In genomic region chr2:158464426-158465281, GRCh38 we compare ENCODE assay signal across 8 cellular contexts. TPM values are rescaled to one million over a fixed set of nuclear protein-coding genes. Genes with fewer than 3 reads are reported as not detected.
DNase-seq lines count a peak whose midpoint lies in the region; ATAC-seq, FAIRE-seq and TF ChIP-seq lines count a peak whose summit lies in the region.

No MANE protein-coding gene starts in this region.

- H3K9me3 Mint-ChIP-seq in CD4-positive, alpha-beta T cell: no peaks in the 10 kb centered on the region

- no peaks in the 10 kb centered on the region for H3K36me3 ChIP-seq in small intestine (ENCODE audit: control insufficient read depth in 2 of 2, insufficient read depth in 2 of 2, low read length in 2 of 2)

- CTCF ChIA-PET in CD4-positive, alpha-beta T cell (lab: Charles Lee): interaction anchor here (0.7 kb wide), 1 partner anchor 79 kb away, joined by 3 read pairs; no protein-coding TSS in a partner anchor

- H3K4me3 ChIP-seq in small intestine (ENCODE audit: low read depth in 1 of 2, low read length in 2 of 2): no peak overlapping the region

- 81 to 86% (median 84%) methylated on average over 4 of the region's 4 CpGs for WGBS in small intestine, 3 donors

- POLR2A ChIA-PET in CD4-positive, alpha-beta T cell (lab: Charles Lee): no interaction called here

- H3K4me1 ChIP-seq in small intestine (ENCODE audit: control insufficient read depth in 2 of 2, insufficient read depth in 1 of 2, low read depth in 1 of 2, low read length in 1 of 2): peaks cover 0 to 4% of the 10 kb centered on the region in 2 donors

- no peaks in the 10 kb centered on the region for H3K27me3 Mint-ChIP-seq in CD4-positive, alpha-beta T cell

- intact Hi-C loops in CD4-positive, alpha-beta T cell (cut with DNase I, micrococcal nuclease): loop anchor here in 1 of 2 experiments (10.0 kb wide), 1 partner anchor 840 kb away; the partner anchor contains the start of gene ACVR1C

- peaks cover 15% of the 10 kb centered on the region for H3K4me1 Mint-ChIP-seq in CD4-positive, alpha-beta T cell (ENCODE audit: low read depth)

- H3K27ac ChIP-seq in CD4-positive, alpha-beta T cell (ENCODE audit: low read depth, low read length): no peak overlapping the region
- no peak overlapping the region for H3K27ac ChIP-seq in small intestine (ENCODE audit: low read depth in 1 of 2, low read length in 1 of 2)

- in situ Hi-C loops in SK-MEL-5 (cut with HindIII; ENCODE audit: low pct_unique_long_range_greater_than_20kb, low sequenced_read_pairs): no loop called here

- TF ChIP-seq CTCF in CD4-positive, alpha-beta T cell (IDR thresholded peaks at IDR 0.05): peak; percentile 72

- H3K36me3 Mint-ChIP-seq in CD4-positive, alpha-beta T cell (ENCODE audit: low read depth): peaks cover under 1% of the 10 kb centered on the region

- peak; percentile 77 for ATAC-seq in CD4-positive, alpha-beta T cell (ENCODE audit: poor library complexity)
- ATAC-seq in GM18870 (IDR thresholded peaks at IDR 0.05; ENCODE audit: unreplicated experiment) (peak; percentile 78), HG03139 (IDR thresholded peaks at IDR 0.05; ENCODE audit: unreplicated experiment) (peak; percentile 59), HG02970 (IDR thresholded peaks at IDR 0.05; ENCODE audit: low FRiP score, unreplicated experiment) (no peak), HG02763 (IDR thresholded peaks at IDR 0.05; ENCODE audit: unreplicated experiment) (no peak)

- FAIRE-seq in small intestine (lab: Jason Lieb, UNC): no peak

- no peak overlapping the region for H3K4me3 Mint-ChIP-seq in CD4-positive, alpha-beta T cell

- no peak overlapping the region for H3K27ac Mint-ChIP-seq in CD4-positive, alpha-beta T cell

- no peaks in the 10 kb centered on the region for H3K27me3 ChIP-seq in CD4-positive, alpha-beta T cell (ENCODE audit: control insufficient read depth, insufficient read depth, low read length)
- H3K27me3 ChIP-seq in small intestine (ENCODE audit: control insufficient read depth in 2 of 2, insufficient read depth in 2 of 2, low read length in 2 of 2): no peaks in the 10 kb centered on the region

- no peaks in the 10 kb centered on the region for H3K9me3 ChIP-seq in CD4-positive, alpha-beta T cell (ENCODE audit: control insufficient read depth, low read length)
- no peaks in the 10 kb centered on the region for H3K9me3 ChIP-seq in small intestine (ENCODE audit: control insufficient read depth, low read depth)

- no peak for DNase-seq in CD4-positive, alpha-beta T cell
- DNase-seq in SK-MEL-5 (ENCODE audit: low read depth, low spot score): peak; percentile 39
- peak; percentile 29 for DNase-seq in iPS-NIHi11 (ENCODE audit: low spot score)
- no peak for DNase-seq in small intestine

RNA-seq across cellular contexts. Expression of gene PKP4, which starts 7.9 kb away (rescaled TPM):
- total RNA-seq in CD4-positive, alpha-beta T cell: 10 to 100 TPM; 10.8 to 14.6 TPM
- 16.7 and 21.2 TPM in 2 replicates for total RNA-seq in SK-MEL-5 (2014; rRNA removed; shearing (Covaris generic))
- 19.3 and 25.6 TPM in 2 replicates for polyA plus RNA-seq in SK-MEL-5 (2015; cell fraction: cytosol; rRNA removed)
- 118 and 126 TPM in 2 replicates for polyA plus RNA-seq in SK-MEL-5 (2015; cell fraction: nucleus; rRNA removed)
- polyA plus RNA-seq in small intestine: 10 to 100 TPM; 16.8 to 24.1 (median 22.4) TPM

RNA-seq across cellular contexts. Expression of gene CCDC148, which starts 8.1 kb away (rescaled TPM):
- not detected for total RNA-seq in CD4-positive, alpha-beta T cell
- total RNA-seq in SK-MEL-5 (2014; rRNA removed; shearing (Covaris generic)): 0.13 TPM in 1 of 2 replicates, not detected in the other
- not detected in 2 replicates for polyA plus RNA-seq in SK-MEL-5 (2015; cell fraction: cytosol; rRNA removed)
- polyA plus RNA-seq in SK-MEL-5 (2015; cell fraction: nucleus; rRNA removed): 0.51 TPM in 1 of 2 replicates, not detected in the other
- under 1 TPM in 1 of 3 donors, not detected in 2; 0.09 TPM for polyA plus RNA-seq in small intestine

Comparison
In these comparisons a context has a peak if more than half of its experiments do, and no peak if none do; other contexts are left out.
1. ATAC-seq: peak in CD4-positive, alpha-beta T cell (single experiment), GM18870 (single experiment) and HG03139 (single experiment); none in HG02970 (single experiment) and HG02763 (single experiment).
2. DNase-seq: peak in SK-MEL-5 (single experiment) and iPS-NIHi11 (single experiment); none in CD4-positive, alpha-beta T cell (0 of 10) and small intestine (single experiment).